ENCODE assay signal across 8 cellular contexts in genomic region chr16:3878610-3879009, GRCh38. TPM values are rescaled to one million over a fixed set of nuclear protein-coding genes. Genes with fewer than 3 reads are reported as not detected.
DNase-seq lines count a peak whose midpoint lies in the region; ATAC-seq and TF ChIP-seq lines count a peak whose summit lies in the region.

No MANE protein-coding gene starts in this region.

- H3K27ac ChIP-seq in SK-N-SH (ENCODE audit: low read depth in 2 of 2, low read length in 1 of 2), result no peak overlapping the region

- no peaks in the 10 kb centered on the region for H3K9me3 ChIP-seq in SK-N-SH

- CTCF ChIA-PET in SK-N-SH (lab: Yijun Ruan, JAX), result interaction anchor here (0.9 to 2.3 kb wide), 8 partner anchors 11 to 222 kb away, joined by 3 to 8 read pairs (median 4); no protein-coding TSS in a partner anchor
- CTCF ChIA-PET in T-cell (lab: Charles Lee), result interaction anchor here in 1 of 2 donors (0.7 to 1.4 kb wide), 4 partner anchors 11 to 99 kb away, joined by 3 to 5 read pairs (median 3); no protein-coding TSS in a partner anchor

- peak overlapping the region; percentile 67 for H3K4me2 ChIP-seq in SK-N-SH

- H3K9me3 Mint-ChIP-seq in T-cell, result no peaks in the 10 kb centered on the region
- peaks cover 9% of the 10 kb centered on the region for H3K9me3 Mint-ChIP-seq in glutamatergic neuron (ENCODE audit: unreplicated experiment)
- no peaks in the 10 kb centered on the region for H3K9me3 Mint-ChIP-seq in stimulated activated effector memory CD8-positive, alpha-beta T cell treated with anti-CD3 and anti-CD28 coated beads, Interleukin-12 subunit alpha, Interleukin-12 subunit beta, amount 100 ng/mL, for 72 hours

- H3K27ac Mint-ChIP-seq in T-cell (peak overlapping the region; percentile 85 to 86), glutamatergic neuron (ENCODE audit: unreplicated experiment) (peak overlapping the region; percentile 38)
- peak overlapping the region; percentile 87 for H3K27ac Mint-ChIP-seq in stimulated activated effector memory CD8-positive, alpha-beta T cell treated with anti-CD3 and anti-CD28 coated beads, Interleukin-12 subunit alpha, Interleukin-12 subunit beta, amount 100 ng/mL, for 72 hours

- no peaks in the 10 kb centered on the region for H3K27me3 ChIP-seq in SK-N-SH (ENCODE audit: insufficient read depth)

- H3K9me2 ChIP-seq in SK-N-SH, result no peaks in the 10 kb centered on the region

- 44% methylated on average over 8 of the region's 8 CpGs for WGBS in SK-N-SH (ENCODE audit: low lambda C conversion rate)

- peaks cover 7% of the 10 kb centered on the region for H3F3A ChIP-seq in SK-N-SH (replicated peaks; ENCODE audit: insufficient read depth)

- H3K4me1 Mint-ChIP-seq in T-cell (peaks cover 58 to 68% (median 66%) of the 10 kb centered on the region in 3 donors), glutamatergic neuron (ENCODE audit: low read depth, unreplicated experiment) (peaks cover 53% of the 10 kb centered on the region)
- H3K4me1 Mint-ChIP-seq in stimulated activated effector memory CD8-positive, alpha-beta T cell treated with anti-CD3 and anti-CD28 coated beads, Interleukin-12 subunit alpha, Interleukin-12 subunit beta, amount 100 ng/mL, for 72 hours, result peaks cover 66% of the 10 kb centered on the region

- peaks cover 18 to 38% of the 10 kb centered on the region in 2 experiments; a peak in 3 of 4 replicates for H3K4me1 ChIP-seq in SK-N-SH (ENCODE audit: control insufficient read depth in 1 of 2, insufficient read depth in 2 of 2, low read depth in 1 of 2, low read length in 1 of 2)

- no peak for TF ChIP-seq EP300 in SK-N-SH (IDR thresholded peaks at IDR 0.05; ENCODE audit: borderline replicate concordance in 1 of 2, low read depth in 1 of 2, low read length in 1 of 2)

- no peak for TF ChIP-seq RAD21 in SK-N-SH (IDR thresholded peaks at IDR 0.05; ENCODE audit: low read length)

- peak overlapping the region; percentile 83 for H3K4me3 ChIP-seq in SK-N-SH (ENCODE audit: low read depth in 2 of 2, low read length in 1 of 2)

- no peak overlapping the region for H2AFZ ChIP-seq in SK-N-SH (ENCODE audit: low read depth)

- TF ChIP-seq CTCF in SK-N-SH (IDR thresholded peaks at IDR 0.05), result no peak
- no peak for TF ChIP-seq CTCF in glutamatergic neuron (IDR thresholded peaks at IDR 0.05; ENCODE audit: partially characterized antibody, unreplicated experiment)

- H3K4me3 Mint-ChIP-seq in T-cell (peak overlapping the region; percentile 91 to 94 (median 93)), glutamatergic neuron (ENCODE audit: unreplicated experiment) (peak overlapping the region; percentile 98)
- H3K4me3 Mint-ChIP-seq in stimulated activated effector memory CD8-positive, alpha-beta T cell treated with anti-CD3 and anti-CD28 coated beads, Interleukin-12 subunit alpha, Interleukin-12 subunit beta, amount 100 ng/mL, for 72 hours, result peak overlapping the region; percentile 83

- H3K27me3 Mint-ChIP-seq in T-cell (peaks cover 0 to 4% of the 10 kb centered on the region in 2 donors), glutamatergic neuron (ENCODE audit: unreplicated experiment) (peaks cover 11% of the 10 kb centered on the region)

- peaks cover 62% of the 10 kb centered on the region for H3K79me2 ChIP-seq in SK-N-SH (ENCODE audit: insufficient read depth)

- DNase-seq in SK-N-SH (no peak), T-cell (no peak), glutamatergic neuron (no peak), NCI-H526 treated with DMSO at 0.1 percent for 48 hours (lab: John Stamatoyannopoulos, UW) (no peak), NCI-H774 (lab: John Stamatoyannopoulos, UW) (no peak)
- no peak for DNase-seq in stimulated activated effector memory CD8-positive, alpha-beta T cell treated with anti-CD3 and anti-CD28 coated beads, Interleukin-12 subunit alpha, Interleukin-12 subunit beta, amount 100 ng/mL, for 72 hours (ENCODE audit: low spot score in 2 of 2)

- ATAC-seq in SK-N-SH treated with all-trans-retinoic acid at 6 μM for 48 hours (no peak; the same call in 2 of the 3 replicates), T-cell (replicated peaks in 1 of 4) (no peak), GM19463 (IDR thresholded peaks at IDR 0.05; ENCODE audit: unreplicated experiment) (no peak)
- no peak for ATAC-seq in stimulated activated effector memory CD8-positive, alpha-beta T cell treated with anti-CD3 and anti-CD28 coated beads, Interleukin-12 subunit alpha, Interleukin-12 subunit beta, amount 100 ng/mL, for 72 hours

- POLR2A ChIA-PET in SK-N-SH (lab: Yijun Ruan, JAX) (no interaction called here), T-cell (lab: Charles Lee) (interaction anchor here in 1 of 2 donors (0.6 kb wide), 1 partner anchor 979 kb away, joined by 4 read pairs; no protein-coding TSS in a partner anchor)

- H3K36me3 Mint-ChIP-seq in T-cell (peaks cover 22% of the 10 kb centered on the region), glutamatergic neuron (ENCODE audit: unreplicated experiment) (peaks cover 5% of the 10 kb centered on the region)
- H3K36me3 Mint-ChIP-seq in stimulated activated effector memory CD8-positive, alpha-beta T cell treated with anti-CD3 and anti-CD28 coated beads, Interleukin-12 subunit alpha, Interleukin-12 subunit beta, amount 100 ng/mL, for 72 hours, result peaks cover 43% of the 10 kb centered on the region

- H4K20me1 ChIP-seq in SK-N-SH (ENCODE audit: insufficient read depth), result peaks cover 62% of the 10 kb centered on the region

- peaks cover 0 to 9% of the 10 kb centered on the region in 2 experiments for H3K36me3 ChIP-seq in SK-N-SH (replicated peaks in 1 of 2; ENCODE audit: control insufficient read depth in 1 of 2, insufficient read depth in 2 of 2, low read length in 1 of 2)

- H3K9ac ChIP-seq in SK-N-SH, result peak overlapping the region; percentile 67; the same call in 1 of the 2 replicates

TF ChIP-seq in SK-N-SH, 30 proteins besides CTCF, POLR2A, EP300 and RAD21:
- TF ChIP-seq SMC3 (IDR thresholded peaks at IDR 0.05; ENCODE audit: low read depth, low read length) (no peak), RCOR1 (IDR thresholded peaks at IDR 0.05; ENCODE audit: low read length) (0 out of 2 replicates have a peak, but pooled peaks have one; percentile 65)

TF ChIP-seq in SK-N-SH treated with all-trans-retinoic acid at 6 μM for 48 hours, 23 proteins besides CTCF, POLR2A, EP300 and RAD21 (continues in another document):
- no peak for TF ChIP-seq RARB (CRISPR knock-in tag; IDR thresholded peaks at IDR 0.05)
- no peak for TF ChIP-seq ARNTL (CRISPR knock-in tag; IDR thresholded peaks at IDR 0.05; ENCODE audit: borderline replicate concordance, low read depth)
- TF ChIP-seq ISL1 (CRISPR knock-in tag; IDR thresholded peaks at IDR 0.05), result no peak
- no peak for TF ChIP-seq CREB5 (CRISPR knock-in tag; IDR thresholded peaks at IDR 0.05; ENCODE audit: low read depth)
- TF ChIP-seq BACH2 (CRISPR knock-in tag; IDR thresholded peaks at IDR 0.05; ENCODE audit: borderline replicate concordance), result no peak
- no peak for TF ChIP-seq ZNF8 (CRISPR knock-in tag; IDR thresholded peaks at IDR 0.05)
- no peak for TF ChIP-seq POU6F1 (CRISPR knock-in tag; IDR thresholded peaks at IDR 0.05; ENCODE audit: borderline replicate concordance, low read depth)
- TF ChIP-seq TSHZ2 (CRISPR knock-in tag; IDR thresholded peaks at IDR 0.05), result no peak

RNA-seq across cellular contexts. Expression of gene CREBBP, which starts 1.9 kb away (rescaled TPM):
- 4.1 and 5.7 TPM in 2 replicates for polyA plus RNA-seq in SK-N-SH (2012; rRNA removed)
- 3.1 and 3.6 TPM in 2 replicates for polyA plus RNA-seq in SK-N-SH (2012; cell fraction: cytosol; rRNA removed)
- 14.2 and 14.6 TPM in 2 replicates for polyA plus RNA-seq in SK-N-SH (2012; cell fraction: nucleus; rRNA removed)
- 100 to 1,000 TPM; 114 to 183 (median 127) TPM for total RNA-seq in T-cell
- 96.9 TPM for total RNA-seq in glutamatergic neuron (ENCODE audit: unreplicated experiment)
